8 cellular contexts compared by ENCODE assay signal in the genomic region with DNA sequence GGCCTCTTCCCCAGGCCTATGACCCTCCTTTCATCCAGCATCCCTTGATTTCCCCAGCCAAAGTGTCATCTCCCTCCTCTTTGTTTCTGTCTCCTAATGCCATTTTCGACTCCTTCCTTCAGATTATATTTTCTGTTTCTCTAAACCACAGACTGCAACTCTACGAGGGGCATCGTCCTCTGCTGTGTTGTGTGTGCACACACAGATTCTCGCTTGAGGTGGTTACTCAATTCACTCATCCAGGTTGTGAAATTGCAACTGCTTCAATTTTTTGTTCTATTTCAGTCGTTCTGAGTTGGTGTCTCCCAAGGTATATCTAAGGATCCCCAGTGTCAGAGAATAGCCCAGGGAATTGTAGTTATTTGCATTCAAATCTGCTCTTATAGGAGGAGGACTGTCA.
"Had no signal": no experiment of that assay in that cellular context is flagged by ENCODE, and none has a peak within 500 bp of the region (broad histone marks: within the 10 kb centered on the region; RNA-seq: fewer than 3 reads in every experiment).

No MANE protein-coding gene starts in this region.

- H3K27me3 ChIP-seq: esophagus squamous epithelium, neutrophil, transverse colon had no signal

- H3K4me1 Mint-ChIP-seq: activated CD4-positive, alpha-beta memory T cell treated with anti-CD3 and anti-CD28 coated beads, Interleukin-2, amount 10 ng/mL, durations not matched to agents 7 days and 5 days; immature natural killer cell had no signal

- H3K4me3 ChIP-seq: cardiac muscle cell, esophagus squamous epithelium, spleen, transverse colon had no signal

- H3K9me3 Mint-ChIP-seq: activated CD4-positive, alpha-beta memory T cell treated with anti-CD3 and anti-CD28 coated beads, Interleukin-2, amount 10 ng/mL, durations not matched to agents 7 days and 5 days; immature natural killer cell; naive thymus-derived CD8-positive, alpha-beta T cell had no signal

- H3K4me1 ChIP-seq: spleen, transverse colon had no signal

- H3K9me3 ChIP-seq: esophagus squamous epithelium, neutrophil, spleen, transverse colon had no signal

- H3K36me3 ChIP-seq: cardiac muscle cell, esophagus squamous epithelium, neutrophil, spleen, transverse colon had no signal

- DNase-seq: esophagus squamous epithelium, spleen had no signal

- H3K36me3 Mint-ChIP-seq: immature natural killer cell; naive thymus-derived CD8-positive, alpha-beta T cell had no signal

- H3K27ac ChIP-seq: cardiac muscle cell, esophagus squamous epithelium, neutrophil, spleen had no signal

- H3K4me3 Mint-ChIP-seq: activated CD4-positive, alpha-beta memory T cell treated with anti-CD3 and anti-CD28 coated beads, Interleukin-2, amount 10 ng/mL, durations not matched to agents 7 days and 5 days; immature natural killer cell; naive thymus-derived CD8-positive, alpha-beta T cell had no signal

- H3K27ac Mint-ChIP-seq: activated CD4-positive, alpha-beta memory T cell treated with anti-CD3 and anti-CD28 coated beads, Interleukin-2, amount 10 ng/mL, durations not matched to agents 7 days and 5 days; immature natural killer cell had no signal
